Comparison of ENCODE assay signal across 27 cellular contexts in the genomic region with DNA sequence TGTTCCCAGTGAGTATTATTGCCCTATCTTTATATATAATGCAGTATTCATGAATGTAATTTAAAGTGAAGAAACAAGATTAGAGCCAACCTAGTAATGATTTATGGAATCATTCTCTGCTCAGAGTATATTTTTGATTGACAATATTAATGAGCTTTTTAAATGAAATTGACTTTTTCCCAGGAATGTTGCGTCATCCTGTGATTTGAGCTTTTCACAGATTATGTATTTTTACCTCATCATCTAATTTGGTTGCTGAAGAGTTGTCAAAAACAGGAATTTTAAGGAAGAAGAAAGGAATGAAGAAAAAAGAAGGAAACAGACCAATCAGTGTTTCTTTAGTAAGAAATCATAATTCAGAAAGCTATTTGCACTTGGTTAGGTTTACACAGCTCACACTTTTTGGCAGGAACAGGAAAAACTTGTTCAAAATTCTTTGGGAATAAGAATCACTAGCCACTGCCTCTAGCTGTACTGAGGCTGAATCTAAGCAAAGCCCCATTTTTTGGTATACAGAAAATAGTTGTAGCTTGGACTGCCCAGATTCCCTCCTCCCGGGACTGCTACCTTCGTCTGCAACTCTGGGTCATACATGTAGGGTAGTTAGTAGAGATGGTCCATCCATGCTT.
"Had no signal": no experiment of that assay in that cellular context is flagged by ENCODE, and none has a peak within 500 bp of the region (broad histone marks: within the 10 kb centered on the region; RNA-seq: fewer than 3 reads in every experiment).

No MANE protein-coding gene starts in this region.

- FAIRE-seq: RCC 7860 had no signal

- DNase-seq: activated CD4-positive, alpha-beta T cell treated with anti-CD3 and anti-CD28 coated beads for 4 hours; activated CD8-positive, alpha-beta memory T cell treated with anti-CD3 and anti-CD28 coated beads, Interleukin-2, amount 50 U/mL, for 4 hours; activated CD8-positive, alpha-beta T cell treated with anti-CD3 and anti-CD28 coated beads for 36 hours; activated effector memory CD4-positive, alpha-beta T cell treated with Interleukin-2 at 50 U/mL for 16 hours; activated naive CD4-positive, alpha-beta T cell; amygdala; cerebellar nuclear complex; MG63; MV-4-11; NCI-H1092 treated with DMSO at 0.1 percent for 48 hours; NCI-H1417 treated with DMSO at 0.1 percent for 48 hours; NCI-H1694; NCI-H2029 treated with DMSO at 0.1 percent for 48 hours; NCI-H510A treated with DMSO at 0.1 percent for 48 hours; NCI-H69; NK-92 treated with Interleukin-12 subunit alpha and Interleukin-12 subunit beta, amount 100 ng/mL, for 24 hours; OCI-M1; SHP77 had no signal

- H3K9me3 Mint-ChIP-seq: activated CD8-positive, alpha-beta T cell treated with anti-CD3 and anti-CD28 coated beads for 36 hours; activated naive CD4-positive, alpha-beta T cell treated with anti-CD3 and anti-CD28 coated beads, Interleukin-2, amount 50 U/mL, for 24 hours; activated T-helper 1 cell treated with anti-CD3 and anti-CD28 coated beads, Interleukin-12 subunit alpha, Interleukin-12 subunit beta, Interleukin-2, Interleukin-4 antibody, amounts not matched to agents 30 ng/mL and 10 ng/mL and 1 ng/mL, durations not matched to agents 14 hours and 24 hours and 36 hours; brain; T-helper 1 cell treated with Interleukin-12 subunit alpha and Interleukin-12 subunit beta and Interleukin-4 antibody, amounts not matched to agents 30 μg/mL and 1 μg/mL, for 36 hours had no signal

- H3K4me3 Mint-ChIP-seq: activated CD8-positive, alpha-beta T cell treated with anti-CD3 and anti-CD28 coated beads for 36 hours; activated naive CD4-positive, alpha-beta T cell treated with anti-CD3 and anti-CD28 coated beads, Interleukin-2, amount 50 U/mL, for 24 hours; activated T-helper 1 cell treated with anti-CD3 and anti-CD28 coated beads, Interleukin-12 subunit alpha, Interleukin-12 subunit beta, Interleukin-2, Interleukin-4 antibody, amounts not matched to agents 30 ng/mL and 10 ng/mL and 1 ng/mL, durations not matched to agents 14 hours and 24 hours and 36 hours; brain; T-helper 1 cell treated with Interleukin-12 subunit alpha and Interleukin-12 subunit beta and Interleukin-4 antibody, amounts not matched to agents 30 μg/mL and 1 μg/mL, for 36 hours had no signal

- H3K27ac Mint-ChIP-seq: activated CD8-positive, alpha-beta T cell treated with anti-CD3 and anti-CD28 coated beads for 36 hours; activated naive CD4-positive, alpha-beta T cell treated with anti-CD3 and anti-CD28 coated beads, Interleukin-2, amount 50 U/mL, for 24 hours; activated T-helper 1 cell treated with anti-CD3 and anti-CD28 coated beads, Interleukin-12 subunit alpha, Interleukin-12 subunit beta, Interleukin-2, Interleukin-4 antibody, amounts not matched to agents 30 ng/mL and 10 ng/mL and 1 ng/mL, durations not matched to agents 14 hours and 24 hours and 36 hours; brain; T-helper 1 cell treated with Interleukin-12 subunit alpha and Interleukin-12 subunit beta and Interleukin-4 antibody, amounts not matched to agents 30 μg/mL and 1 μg/mL, for 36 hours had no signal

- H3K27me3 ChIP-seq: cardiac muscle cell, MG63, SJSA1 had no signal

- ATAC-seq: activated CD4-positive, CD25-positive, alpha-beta regulatory T cell treated with anti-CD3 and anti-CD28 coated beads, Interleukin-2, amount 50 U/mL, for 24 hours; activated CD8-positive, alpha-beta T cell treated with anti-CD3 and anti-CD28 coated beads for 36 hours had no signal

- H3K4me1 Mint-ChIP-seq: activated naive CD4-positive, alpha-beta T cell treated with anti-CD3 and anti-CD28 coated beads, Interleukin-2, amount 50 U/mL, for 24 hours; brain had no signal

- H3K27ac ChIP-seq: cardiac muscle cell, KMS-11, SJSA1 had no signal

- H3K4me1 ChIP-seq: SJSA1 had no signal

- H3K4me3 ChIP-seq: cardiac muscle cell, MG63, SJSA1 had no signal

- H3K9me3 ChIP-seq: MG63, SJSA1 had no signal

- H3K4me2 ChIP-seq: KMS-11 had no signal

- H3K9ac ChIP-seq: KMS-11 had no signal
